Comparison of ENCODE assay signal across 8 cellular contexts in genomic region chr12:104049278-104050257, GRCh38. TPM values are rescaled to one million over a fixed set of nuclear protein-coding genes. Genes with fewer than 3 reads are reported as not detected.
DNase-seq lines count a peak whose midpoint lies in the region; ATAC-seq lines count a peak whose summit lies in the region.

GLT8D2 (minus strand) TSS chr12:104050187; CDS start chr12:104019648, 30,539 bp downstream.

- H3K27me3 Mint-ChIP-seq in activated CD8-positive, alpha-beta memory T cell treated with anti-CD3 and anti-CD28 coated beads, Interleukin-2, amount 10 ng/mL, durations not matched to agents 7 days and 5 days: peaks cover 50% of the 10 kb centered on the region

- H3K27ac ChIP-seq in iPS-20b (ENCODE audit: low read length): no peak within 1 kb of the TSS

- H3K4me1 Mint-ChIP-seq in activated CD8-positive, alpha-beta memory T cell treated with anti-CD3 and anti-CD28 coated beads, Interleukin-2, amount 10 ng/mL, durations not matched to agents 7 days and 5 days: peaks cover 21% of the 10 kb centered on the region

- H3K4me3 Mint-ChIP-seq in activated CD8-positive, alpha-beta memory T cell treated with anti-CD3 and anti-CD28 coated beads, Interleukin-2, amount 10 ng/mL, durations not matched to agents 7 days and 5 days: peak within 1 kb of the TSS; percentile 2

- H3K9ac ChIP-seq in iPS-20b (ENCODE audit: low read depth, low read length): peak within 1 kb of the TSS; percentile 73; the same call in 1 of the 2 replicates

- H3K4me3 ChIP-seq in iPS-20b (ENCODE audit: low read length): peak within 1 kb of the TSS; percentile 77

- CTCF ChIA-PET in activated CD8-positive, alpha-beta memory T cell treated with anti-CD3 and anti-CD28 coated beads, Interleukin-2, amount 10 ng/mL, durations not matched to agents 7 days and 5 days (lab: Charles Lee): no interaction called here

- no peak within 1 kb of the TSS for H3K27ac Mint-ChIP-seq in activated CD8-positive, alpha-beta memory T cell treated with anti-CD3 and anti-CD28 coated beads, Interleukin-2, amount 10 ng/mL, durations not matched to agents 7 days and 5 days

- no peak for DNase-seq in activated CD8-positive, alpha-beta memory T cell treated with anti-CD3 and anti-CD28 coated beads, Interleukin-2, amount 10 ng/mL, durations not matched to agents 7 days and 5 days
- no peak for DNase-seq in activated CD8-positive, alpha-beta memory T cell treated with anti-CD3 and anti-CD28 coated beads, Interleukin-2, amount 50 U/mL, for 48 hours
- DNase-seq in astrocyte of the hippocampus (ENCODE audit: low read depth, low spot score): peak; percentile 66
- DNase-seq in smooth muscle cell of the brain vasculature (ENCODE audit: low read depth, low spot score): peak; percentile 74

- H3K36me3 ChIP-seq in iPS-20b (ENCODE audit: insufficient read depth, low read depth, low read length): no peaks in the 10 kb centered on the region

- peaks cover 11% of the 10 kb centered on the region for H3K4me1 ChIP-seq in iPS-20b (ENCODE audit: insufficient read depth, low read length)

- no peaks in the 10 kb centered on the region for H3K9me3 Mint-ChIP-seq in activated CD8-positive, alpha-beta memory T cell treated with anti-CD3 and anti-CD28 coated beads, Interleukin-2, amount 10 ng/mL, durations not matched to agents 7 days and 5 days (ENCODE audit: low read depth)

- ATAC-seq in activated CD8-positive, alpha-beta memory T cell treated with anti-CD3 and anti-CD28 coated beads, Interleukin-2, amount 10 ng/mL, durations not matched to agents 7 days and 5 days: peak; percentile 55
- ATAC-seq in GM18873 (IDR thresholded peaks at IDR 0.05; ENCODE audit: low FRiP score, unreplicated experiment) (no peak), HG03139 (IDR thresholded peaks at IDR 0.05; ENCODE audit: unreplicated experiment) (no peak), GM21737 (IDR thresholded peaks at IDR 0.05; ENCODE audit: unreplicated experiment) (no peak)

- H3K36me3 Mint-ChIP-seq in activated CD8-positive, alpha-beta memory T cell treated with anti-CD3 and anti-CD28 coated beads, Interleukin-2, amount 10 ng/mL, durations not matched to agents 7 days and 5 days: no peaks in the 10 kb centered on the region

- peaks cover 30% of the 10 kb centered on the region for H3K27me3 ChIP-seq in iPS-20b (ENCODE audit: insufficient read depth, low read length)

- H3K9me3 ChIP-seq in iPS-20b (ENCODE audit: insufficient read depth, low read depth, low read length): no peaks in the 10 kb centered on the region

RNA-seq across cellular contexts. Expression of gene GLT8D2, which starts in this region (rescaled TPM):
- total RNA-seq in activated CD8-positive, alpha-beta memory T cell treated with anti-CD3 and anti-CD28 coated beads, Interleukin-2, amount 10 ng/mL, durations not matched to agents 7 days and 5 days: under 1 TPM; 0.40 to 0.41 TPM

Comparison
In these comparisons a context has a peak if more than half of its experiments do, and no peak if none do; other contexts are left out.
1. Peak in ATAC-seq in activated CD8-positive, alpha-beta memory T cell treated with anti-CD3 and anti-CD28 coated beads, Interleukin-2, amount 10 ng/mL, durations not matched to agents 7 days and 5 days; RNA of the gene not detected or under 1 TPM.
2. DNase-seq: peak in astrocyte of the hippocampus (single experiment) and smooth muscle cell of the brain vasculature (single experiment); none in activated CD8-positive, alpha-beta memory T cell treated with anti-CD3 and anti-CD28 coated beads, Interleukin-2, amount 10 ng/mL, durations not matched to agents 7 days and 5 days (single experiment) and activated CD8-positive, alpha-beta memory T cell treated with anti-CD3 and anti-CD28 coated beads, Interleukin-2, amount 50 U/mL, for 48 hours (single experiment).